ENCODE assay signal across 8 cellular contexts in genomic region chr13:45119469-45119989, GRCh38. TPM values are rescaled to one million over a fixed set of nuclear protein-coding genes. Genes with fewer than 3 reads are reported as not detected.
A peak's percentile ranks its signal among the peaks of the same experiment; 100 is the strongest.
DNase-seq lines count a peak whose midpoint lies in the region; ATAC-seq and TF ChIP-seq lines count a peak whose summit lies in the region.

No MANE protein-coding gene starts in this region.

- H3K4me1 ChIP-seq in GM23338 (ENCODE audit: insufficient read depth), result peaks cover 5% of the 10 kb centered on the region; the same call in 1 of the 2 replicates

- DNase-seq in Daoy (ENCODE audit: low read depth) (peak; percentile 21), GM23338 (ENCODE audit: low spot score) (no peak), NOMO-1 (lab: John Stamatoyannopoulos, UW; ENCODE audit: unreplicated experiment in 2 of 2) (peak; percentile 9 to 45), activated T-cell treated with anti-CD3 and anti-CD28 coated beads for 4 hours (peak; percentile 43), fibroblast of villous mesenchyme (ENCODE audit: low read depth) (peak; percentile 87), retinal pigment epithelial cell (ENCODE audit: low read depth) (peak; percentile 48), SHP77 treated with DMSO at 0.1 percent for 48 hours (lab: John Stamatoyannopoulos, UW) (no peak), NCI-H2227 treated with DMSO at 0.1 percent for 48 hours (lab: John Stamatoyannopoulos, UW) (no peak)

- peak; percentile 19 for ATAC-seq in GM23338

- H3K4me1 Mint-ChIP-seq in GM23338, result peaks cover 2% of the 10 kb centered on the region; the same call in 1 of the 3 replicates

- no peaks in the 10 kb centered on the region for H3K27me3 Mint-ChIP-seq in GM23338 (ENCODE audit: insufficient read depth, low read depth, poor library complexity)

- no peak overlapping the region for H3K27ac ChIP-seq in GM23338 (ENCODE audit: low read depth)

- no peaks in the 10 kb centered on the region for H3K27me3 ChIP-seq in GM23338 (ENCODE audit: insufficient read depth)

- no peaks in the 10 kb centered on the region for H3K36me3 ChIP-seq in GM23338 (ENCODE audit: insufficient read depth)

- peaks cover 40% of the 10 kb centered on the region for H3K79me2 ChIP-seq in GM23338 (replicated peaks; ENCODE audit: insufficient read depth)

- H3K4me3 ChIP-seq in GM23338 (peak overlapping the region; percentile 82), fibroblast of villous mesenchyme (ENCODE audit: low read depth, low read length) (peak overlapping the region; percentile 87), retinal pigment epithelial cell (ENCODE audit: low read length) (peak overlapping the region; percentile 96)

- no peak for TF ChIP-seq CTCF in GM23338 (conservative IDR thresholded peaks at IDR 0.05; ENCODE audit: low read depth in 2 of 2)
- no peak for TF ChIP-seq CTCF in fibroblast of villous mesenchyme (IDR thresholded peaks at IDR 0.05; ENCODE audit: insufficient read depth, low read depth, low read length)
- no peak for TF ChIP-seq CTCF in retinal pigment epithelial cell (conservative IDR thresholded peaks at IDR 0.05; ENCODE audit: low read depth, low read length)

- H2AFZ ChIP-seq in GM23338, result peak overlapping the region; percentile 94

- no peak overlapping the region for H3K4me3 Mint-ChIP-seq in GM23338

- no peaks in the 10 kb centered on the region for H3K9me3 Mint-ChIP-seq in GM23338

- H3K9me2 ChIP-seq in GM23338 (ENCODE audit: insufficient read depth), result no peaks in the 10 kb centered on the region

- peaks cover 18% of the 10 kb centered on the region for H4K20me1 ChIP-seq in GM23338 (replicated peaks; ENCODE audit: insufficient read depth)

- H3K4me2 ChIP-seq in GM23338, result peak overlapping the region; percentile 88

- H3F3A ChIP-seq in GM23338 (replicated peaks; ENCODE audit: low read depth), result no peaks in the 10 kb centered on the region

- H3K36me3 Mint-ChIP-seq in GM23338 (ENCODE audit: low read depth), result no peaks in the 10 kb centered on the region; the same call in 2 of the 3 replicates

- H3K27ac Mint-ChIP-seq in GM23338, result no peak overlapping the region

TF ChIP-seq in GM23338, 12 proteins besides CTCF, POLR2A, EP300 and RAD21:
- no peak for TF ChIP-seq REST (IDR thresholded peaks at IDR 0.05; ENCODE audit: unreplicated experiment)
- no peak for TF ChIP-seq EZH2phosphoT487 (IDR thresholded peaks at IDR 0.05; ENCODE audit: unreplicated experiment)
- TF ChIP-seq EZH2 (IDR thresholded peaks at IDR 0.05; ENCODE audit: low read depth, unreplicated experiment), result no peak
- no peak for TF ChIP-seq CREB1 (CRISPR knock-in tag; IDR thresholded peaks at IDR 0.05; ENCODE audit: low read depth)
- no peak for TF ChIP-seq JUNB (IDR thresholded peaks at IDR 0.05; ENCODE audit: unreplicated experiment)
- TF ChIP-seq NANOG (IDR thresholded peaks at IDR 0.05; ENCODE audit: borderline replicate concordance), result no peak
- no peak for TF ChIP-seq ZNF462 (CRISPR knock-in tag; IDR thresholded peaks at IDR 0.05)
- no peak for TF ChIP-seq POLR2AphosphoS5 (IDR thresholded peaks at IDR 0.05; ENCODE audit: low read depth)
- no peak for TF ChIP-seq ETS1 (IDR thresholded peaks at IDR 0.05)
- no peak for TF ChIP-seq STAT1 (IDR thresholded peaks at IDR 0.05; ENCODE audit: unreplicated experiment)
- no peak for TF ChIP-seq ZNF114 (CRISPR knock-in tag; IDR thresholded peaks at IDR 0.05)

RNA-seq across cellular contexts. Expression of gene GTF2F2, which starts 0.8 kb away (rescaled TPM):
- 45.2 and 55.2 TPM in 2 replicates for total RNA-seq in Daoy (2014; rRNA removed; shearing (Covaris generic))
- total RNA-seq in GM23338 (2014; rRNA removed; shearing (Covaris generic)), result 37.1 and 42.1 TPM in 2 replicates
- 72.0 and 75.6 TPM in 2 replicates for polyA plus RNA-seq in GM23338 (2016; fragmentation: Nextera tagmentation; extraction: Ambion mirVana)
- 24.2 and 38.0 TPM in 2 replicates for total RNA-seq in fibroblast of villous mesenchyme

Comparison
In these comparisons a context has a peak if more than half of its experiments do, and no peak if none do; other contexts are left out.
1. DNase-seq: peak in Daoy (single experiment), NOMO-1 (2 of 2), activated T-cell treated with anti-CD3 and anti-CD28 coated beads for 4 hours (single experiment), fibroblast of villous mesenchyme (single experiment) and retinal pigment epithelial cell (single experiment); none in GM23338 (single experiment), SHP77 treated with DMSO at 0.1 percent for 48 hours (single experiment) and NCI-H2227 treated with DMSO at 0.1 percent for 48 hours (single experiment).
2. Peak in every context shown above with its lines, with median percentiles within 50 percentile points of each other: H3K4me3 ChIP-seq.